In the genomic region with DNA sequence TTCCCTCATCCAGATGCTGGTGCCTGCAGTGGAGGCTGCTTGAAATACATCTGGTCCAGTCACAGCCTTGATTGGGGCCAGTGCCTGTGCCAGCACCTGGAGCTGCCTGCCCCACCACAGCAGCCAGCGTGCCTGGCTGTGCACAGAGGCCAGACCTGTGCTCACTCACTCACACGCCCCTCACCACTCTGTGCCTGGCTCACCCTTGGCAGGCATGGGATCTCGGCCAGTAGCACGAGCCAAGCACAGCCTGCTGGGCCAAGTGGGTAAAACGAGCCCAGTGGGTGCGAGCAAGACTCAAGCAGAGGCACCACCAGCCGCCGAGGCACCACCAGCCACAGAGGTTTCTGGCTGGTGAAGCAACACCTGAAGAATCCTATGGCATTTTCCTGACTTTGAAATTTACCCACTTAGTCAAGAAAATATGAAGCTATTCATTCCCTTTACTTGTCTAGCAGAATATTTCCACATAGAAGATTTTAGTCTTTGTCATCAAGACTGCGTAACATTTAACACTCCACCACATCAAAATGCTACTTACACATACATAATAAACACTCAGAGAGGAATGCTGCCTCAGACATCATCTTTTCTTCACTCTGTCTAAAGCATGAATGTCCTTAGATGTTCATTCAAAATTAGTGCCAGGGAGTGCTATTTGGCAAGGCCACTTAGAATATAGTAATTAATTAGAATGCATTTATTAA, we compare ENCODE assay signal across 25 cellular contexts.
DNase-seq lines count a peak whose midpoint lies in the region; ATAC-seq, FAIRE-seq and TF ChIP-seq lines count a peak whose summit lies in the region.
"Had no signal": no experiment of that assay in that cellular context is flagged by ENCODE, and none has a peak within 500 bp of the region (broad histone marks: within the 10 kb centered on the region; RNA-seq: fewer than 3 reads in every experiment).

No MANE protein-coding gene starts in this region.

- no peak for DNase-seq in SK-N-SH
- peak; percentile 61 for DNase-seq in NCI-H446 treated with DMSO at 0.1 percent for 48 hours (lab: John Stamatoyannopoulos, UW)
- peak; percentile 60 for DNase-seq in kidney
- DNase-seq in renal cortical epithelial cell (ENCODE audit: low read depth), result peak; percentile 15
- no peak for DNase-seq in activated T-cell treated with anti-CD3 and anti-CD28 coated beads, Interleukin-2, amount 50 U/mL, for 72 hours
- DNase-seq in SW 1271 (lab: John Stamatoyannopoulos, UW), result no peak
- no peak for DNase-seq in HEK293T (ENCODE audit: extremely low spot score)
- DNase-seq: AML-193; Calu3; CD8-positive, alpha-beta memory T cell; DMS153; MM.1S; NCI-H1048; NCI-H1417 treated with DMSO at 0.1 percent for 48 hours; NCI-H187; NCI-H510A treated with DMSO at 0.1 percent for 48 hours; NCI-H748 treated with DMSO at 0.1 percent for 48 hours; PC-9; RPMI8226 had no signal

- H3K36me3 Mint-ChIP-seq in activated T-cell treated with anti-CD3 and anti-CD28 coated beads, Interleukin-2, amount 50 U/mL, for 72 hours (ENCODE audit: insufficient read depth in 2 of 2), result no peaks in the 10 kb centered on the region
- H3K36me3 Mint-ChIP-seq: CD8-positive, alpha-beta memory T cell had no signal

- CTCF ChIA-PET in SK-N-SH (lab: Yijun Ruan, JAX), result no interaction called here
- CTCF ChIA-PET in HEK293T (lab: Yijun Ruan, JAX), result no interaction called here

- H3K9me2 ChIP-seq in SK-N-SH, result no peaks in the 10 kb centered on the region

- POLR2A ChIA-PET in SK-N-SH (lab: Yijun Ruan, JAX), result no interaction called here
- POLR2A ChIA-PET in HEK293T (lab: Yijun Ruan, JAX), result no interaction called here

- peaks cover 2 to 3% of the 10 kb centered on the region in 2 donors for H3K9me3 Mint-ChIP-seq in activated T-cell treated with anti-CD3 and anti-CD28 coated beads, Interleukin-2, amount 50 U/mL, for 72 hours

- H3K9ac ChIP-seq in SK-N-SH (no peak overlapping the region), kidney (ENCODE audit: low read length in 2 of 2) (no peak overlapping the region)

- H3K9me3 ChIP-seq in SK-N-SH (no peaks in the 10 kb centered on the region), kidney (ENCODE audit: control insufficient read depth in 1 of 2, low read length in 2 of 2) (no peaks in the 10 kb centered on the region)

- H3K4me1 ChIP-seq in SK-N-SH (ENCODE audit: control insufficient read depth in 1 of 2, insufficient read depth in 2 of 2, low read depth in 1 of 2, low read length in 1 of 2) (peaks cover 9 to 13% of the 10 kb centered on the region in 2 experiments; a peak in 3 of 4 replicates), kidney (ENCODE audit: control insufficient read depth in 1 of 2, insufficient read depth in 1 of 2, low read depth in 1 of 2, low read length in 2 of 2) (peaks cover 4% of the 10 kb centered on the region in 2 donors)

- FAIRE-seq in kidney (lab: Jason Lieb, UNC), result no peak
- FAIRE-seq: GM19239, HepG2, K562 had no signal

- H3K79me2 ChIP-seq in SK-N-SH (ENCODE audit: insufficient read depth), result no peaks in the 10 kb centered on the region

- no peaks in the 10 kb centered on the region for H3K27me3 ChIP-seq in SK-N-SH (ENCODE audit: insufficient read depth)

- intact Hi-C loops in kidney (cut with DNase I), result no loop called here

- no peak for TF ChIP-seq CTCF in SK-N-SH (IDR thresholded peaks at IDR 0.05)
- TF ChIP-seq CTCF in kidney (IDR thresholded peaks at IDR 0.05; ENCODE audit: borderline replicate concordance, extremely low read depth, insufficient read depth), result no peak

- H3K4me2 ChIP-seq in SK-N-SH, result no peak overlapping the region
- H3K4me2 ChIP-seq: PC-9 had no signal

- H3K4me1 Mint-ChIP-seq in activated T-cell treated with anti-CD3 and anti-CD28 coated beads, Interleukin-2, amount 50 U/mL, for 72 hours (ENCODE audit: low read depth), result no peaks in the 10 kb centered on the region
- H3K4me1 Mint-ChIP-seq: CD8-positive, alpha-beta memory T cell had no signal

- H2AFZ ChIP-seq in SK-N-SH (ENCODE audit: low read depth), result no peak overlapping the region
- H2AFZ ChIP-seq: PC-9 had no signal

- no peaks in the 10 kb centered on the region for H3K27me3 Mint-ChIP-seq in activated T-cell treated with anti-CD3 and anti-CD28 coated beads, Interleukin-2, amount 50 U/mL, for 72 hours (ENCODE audit: low read depth)
- H3K27me3 Mint-ChIP-seq: CD8-positive, alpha-beta memory T cell had no signal

- H3K4me3 Mint-ChIP-seq in activated T-cell treated with anti-CD3 and anti-CD28 coated beads, Interleukin-2, amount 50 U/mL, for 72 hours, result no peak overlapping the region
- H3K4me3 Mint-ChIP-seq: CD8-positive, alpha-beta memory T cell had no signal

- no peak for TF ChIP-seq RAD21 in SK-N-SH (IDR thresholded peaks at IDR 0.05; ENCODE audit: low read length)

- ATAC-seq in SK-N-SH treated with all-trans-retinoic acid at 6 μM for 48 hours, result no peak
- no peak for ATAC-seq in activated T-cell treated with anti-CD3 and anti-CD28 coated beads, Interleukin-2, amount 50 U/mL, for 72 hours (replicated peaks in 1 of 2)
- ATAC-seq: HepG2, K562 had no signal

- H3K4me3 ChIP-seq in SK-N-SH (ENCODE audit: low read depth in 2 of 2, low read length in 1 of 2) (no peak overlapping the region), kidney (ENCODE audit: low read length in 2 of 2) (no peak overlapping the region)
- H3K4me3 ChIP-seq: K562, PC-9 had no signal

- no peaks in the 10 kb centered on the region for H3K36me3 ChIP-seq in SK-N-SH (replicated peaks in 1 of 2; ENCODE audit: control insufficient read depth in 1 of 2, insufficient read depth in 2 of 2, low read length in 1 of 2)
- no peaks in the 10 kb centered on the region for H3K36me3 ChIP-seq in kidney (ENCODE audit: control insufficient read depth in 1 of 2, insufficient read depth in 2 of 2, low read length in 2 of 2)

- 76% methylated on average over 8 of the region's 9 CpGs for WGBS in SK-N-SH (ENCODE audit: low lambda C conversion rate)

- H3K27ac ChIP-seq in SK-N-SH (ENCODE audit: low read depth in 2 of 2, low read length in 1 of 2) (no peak overlapping the region), kidney (ENCODE audit: low read depth in 2 of 2, low read length in 2 of 2) (no peak overlapping the region)
- H3K27ac ChIP-seq: 22Rv1, C4-2B, PC-9 had no signal

- H3K27ac Mint-ChIP-seq in activated T-cell treated with anti-CD3 and anti-CD28 coated beads, Interleukin-2, amount 50 U/mL, for 72 hours, result no peak overlapping the region
- H3K27ac Mint-ChIP-seq: CD8-positive, alpha-beta memory T cell had no signal

- TF ChIP-seq EP300 in SK-N-SH (IDR thresholded peaks at IDR 0.05; ENCODE audit: borderline replicate concordance in 1 of 2, low read depth in 1 of 2, low read length in 1 of 2), result no peak

- H4K20me1 ChIP-seq in SK-N-SH (ENCODE audit: insufficient read depth), result no peaks in the 10 kb centered on the region

- H3F3A ChIP-seq in SK-N-SH (replicated peaks; ENCODE audit: insufficient read depth), result no peaks in the 10 kb centered on the region

TF ChIP-seq in SK-N-SH treated with all-trans-retinoic acid at 6 μM for 48 hours, 23 proteins besides CTCF, POLR2A, EP300 and RAD21:
- no peak for TF ChIP-seq TOX (CRISPR knock-in tag; IDR thresholded peaks at IDR 0.05; ENCODE audit: borderline replicate concordance)
- no peak for TF ChIP-seq RARB (CRISPR knock-in tag; IDR thresholded peaks at IDR 0.05)
- TF ChIP-seq ZNF8 (CRISPR knock-in tag; IDR thresholded peaks at IDR 0.05), result no peak
- TF ChIP-seq ISL1 (CRISPR knock-in tag; IDR thresholded peaks at IDR 0.05), result peak; percentile 61
- no peak for TF ChIP-seq ZFP30 (CRISPR knock-in tag; IDR thresholded peaks at IDR 0.05)

TF ChIP-seq in SK-N-SH, 30 proteins besides CTCF, POLR2A, EP300 and RAD21 (continues in another document):
- TF ChIP-seq NRF1 (IDR thresholded peaks at IDR 0.05; ENCODE audit: low read depth, low read length), result no peak
- TF ChIP-seq TAF1 (IDR thresholded peaks at IDR 0.05; ENCODE audit: borderline replicate concordance, low read depth, low read length), result no peak
- no peak for TF ChIP-seq GATA2 (CRISPR knock-in tag; IDR thresholded peaks at IDR 0.05)
- no peak for TF ChIP-seq POLR2AphosphoS5 (IDR thresholded peaks at IDR 0.05; ENCODE audit: low read depth, low read length)
- TF ChIP-seq MAX (IDR thresholded peaks at IDR 0.05; ENCODE audit: low read depth), result no peak
- TF ChIP-seq GABPA (IDR thresholded peaks at IDR 0.05; ENCODE audit: low read depth), result no peak
- TF ChIP-seq MXI1 (IDR thresholded peaks at IDR 0.05; ENCODE audit: low read depth, low read length), result no peak
- TF ChIP-seq ELF1 (IDR thresholded peaks at IDR 0.05), result no peak
- no peak for TF ChIP-seq YY1 (IDR thresholded peaks at IDR 0.05; ENCODE audit: low read depth)
- TF ChIP-seq SIN3A (IDR thresholded peaks at IDR 0.05; ENCODE audit: borderline replicate concordance, low read depth, low read length), result no peak
- no peak for TF ChIP-seq EZH2phosphoT487 (IDR thresholded peaks at IDR 0.05; ENCODE audit: borderline replicate concordance, low read depth)
- TF ChIP-seq MEF2A (IDR thresholded peaks at IDR 0.05; ENCODE audit: borderline replicate concordance, low read depth), result no peak
- no peak for TF ChIP-seq TEAD4 (IDR thresholded peaks at IDR 0.05; ENCODE audit: borderline replicate concordance, insufficient read depth)

TF ChIP-seq in HEK293T, 16 proteins besides CTCF, POLR2A, EP300 and RAD21:
- TF ChIP-seq PKNOX1 (IDR thresholded peaks at IDR 0.05) (no peak), FOXM1 (IDR thresholded peaks at IDR 0.05; ENCODE audit: borderline replicate concordance) (no peak), ARNT (IDR thresholded peaks at IDR 0.05) (no peak), HDGF (IDR thresholded peaks at IDR 0.05; ENCODE audit: borderline replicate concordance) (no peak), SP1 (IDR thresholded peaks at IDR 0.05) (no peak), SUZ12 (IDR thresholded peaks at IDR 0.05) (no peak), CTBP1 (IDR thresholded peaks at IDR 0.05; ENCODE audit: borderline replicate concordance) (no peak)

Comparison
In these comparisons a context has a peak if more than half of its experiments do, and no peak if none do; other contexts are left out.
1. DNase-seq: peak in NCI-H446 treated with DMSO at 0.1 percent for 48 hours (single experiment), kidney (single experiment) and renal cortical epithelial cell (single experiment); none in SK-N-SH (single experiment), activated T-cell treated with anti-CD3 and anti-CD28 coated beads, Interleukin-2, amount 50 U/mL, for 72 hours (0 of 2), SW 1271 (0 of 2) and HEK293T (single experiment).